11 cellular contexts compared by ENCODE assay signal in the genomic region with DNA sequence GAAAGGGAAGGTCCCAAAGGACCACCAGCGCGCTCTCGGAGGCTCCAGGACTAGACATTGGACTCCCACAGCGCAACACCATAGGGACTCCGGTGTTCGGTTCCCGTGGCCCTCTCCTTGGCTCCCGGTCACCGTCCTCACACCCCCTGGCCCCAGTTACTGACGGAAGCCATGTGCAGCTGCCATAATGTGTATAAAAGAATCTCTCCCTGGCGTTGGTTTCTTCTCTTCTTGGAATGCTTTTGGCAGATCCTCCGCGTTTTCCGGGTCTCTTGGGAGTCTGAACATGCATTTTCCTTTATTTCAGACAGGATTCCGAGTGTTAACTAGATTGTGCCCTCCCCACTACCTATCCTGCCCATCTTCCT.
DNase-seq lines count a peak whose midpoint lies in the region; ATAC-seq and TF ChIP-seq lines count a peak whose summit lies in the region.
"Had no signal": no experiment of that assay in that cellular context is flagged by ENCODE, and none has a peak within 500 bp of the region (broad histone marks: within the 10 kb centered on the region; RNA-seq: fewer than 3 reads in every experiment).

No MANE protein-coding gene starts in this region.

- peaks cover 75 to 81% (median 78%) of the 10 kb centered on the region in 3 donors for H3K27me3 ChIP-seq in gastrocnemius medialis
- H3K27me3 ChIP-seq: ovary had no signal

- H3K4me3 ChIP-seq in fibroblast of villous mesenchyme (ENCODE audit: low read depth, low read length) (peak overlapping the region; percentile 55), gastrocnemius medialis (peak overlapping the region; percentile 26 to 35 (median 32))

- no peaks in the 10 kb centered on the region for H3K36me3 ChIP-seq in gastrocnemius medialis
- H3K36me3 ChIP-seq: ovary had no signal

- DNase-seq in fibroblast of villous mesenchyme (ENCODE audit: low read depth) (no peak), gastrocnemius medialis (no peak), glomerular visceral epithelial cell (ENCODE audit: extremely low spot score) (no peak)
- DNase-seq: foreskin melanocyte, NCI-H226, ovary had no signal

- H3K36me3 Mint-ChIP-seq in IgD-negative memory B cell, result peaks cover 1% of the 10 kb centered on the region

- ATAC-seq in GM18498 (IDR thresholded peaks at IDR 0.05; ENCODE audit: unreplicated experiment) (peak; percentile 10), gastrocnemius medialis (no peak), HG03378 (IDR thresholded peaks at IDR 0.05; ENCODE audit: unreplicated experiment) (no peak), esophagus mucosa (no peak)

- peaks cover 23 to 28% of the 10 kb centered on the region in 2 donors for H3K4me1 ChIP-seq in gastrocnemius medialis

- no peak overlapping the region for H3K27ac ChIP-seq in gastrocnemius medialis
- H3K27ac ChIP-seq: ovary had no signal

- peak overlapping the region; percentile 30 to 82 (median 66) for H3K27ac Mint-ChIP-seq in IgD-negative memory B cell

- in situ Hi-C loops in gastrocnemius medialis (cut with MboI; ENCODE audit: low sequenced_read_pairs in 4 of 4), result no loop called here

- H3K27me3 Mint-ChIP-seq in IgD-negative memory B cell, result peaks cover 76% of the 10 kb centered on the region

- peaks cover 17 to 46% (median 44%) of the 10 kb centered on the region in 3 donors for H3K4me1 Mint-ChIP-seq in IgD-negative memory B cell

- H3K4me3 Mint-ChIP-seq in IgD-negative memory B cell, result peak overlapping the region; percentile 20 to 83 (median 70)

- TF ChIP-seq POLR2A in gastrocnemius medialis (IDR thresholded peaks at IDR 0.05), result no peak

- intact Hi-C loops in gastrocnemius medialis (cut with DNase I; ENCODE audit: low total_unique reads), result no loop called here

- no peaks in the 10 kb centered on the region for H3K9me3 ChIP-seq in gastrocnemius medialis
- H3K9me3 ChIP-seq: ovary had no signal

- H3K9me3 Mint-ChIP-seq in IgD-negative memory B cell, result peaks cover 2 to 4% (median 4%) of the 10 kb centered on the region in 3 donors
- H3K9me3 Mint-ChIP-seq: activated naive CD4-positive, alpha-beta T cell treated with anti-CD3 and anti-CD28 coated beads, Interleukin-2, amount 50 U/mL, for 24 hours had no signal

- no peak for TF ChIP-seq CTCF in fibroblast of villous mesenchyme (IDR thresholded peaks at IDR 0.05; ENCODE audit: insufficient read depth, low read depth, low read length)
- no peak for TF ChIP-seq CTCF in gastrocnemius medialis (IDR thresholded peaks at IDR 0.05 in 4 of 5, conservative IDR thresholded peaks at IDR 0.05 in 1 of 5)
